Comparison of ENCODE assay signal across 8 cellular contexts in genomic region chr7:70775570-70776156, GRCh38.
DNase-seq lines count a peak whose midpoint lies in the region; ATAC-seq, FAIRE-seq and TF ChIP-seq lines count a peak whose summit lies in the region.
"Had no signal": no experiment of that assay in that cellular context is flagged by ENCODE, and none has a peak within 500 bp of the region (broad histone marks: within the 10 kb centered on the region; RNA-seq: fewer than 3 reads in every experiment).

No MANE protein-coding gene starts in this region.

- no peak for TF ChIP-seq POLR2A in K562 (conservative IDR thresholded peaks at IDR 0.05)

- TF ChIP-seq CTCF in GM13976 (IDR thresholded peaks at IDR 0.05; ENCODE audit: borderline replicate concordance, control extremely low read depth, extremely low read depth, insufficient read depth, missing control alignments) (no peak), K562 (IDR thresholded peaks at IDR 0.05 in 2 of 3, conservative IDR thresholded peaks at IDR 0.05 in 1 of 3; ENCODE audit: insufficient read depth in 2 of 3, low read depth in 1 of 3, low read length in 3 of 3) (peak; percentile 30 to 41 (median 32); a peak in 3 of 6 replicates), neural crest cell (conservative IDR thresholded peaks at IDR 0.05) (peak; percentile 46)

- DNase-seq in GM13976 (ENCODE audit: low spot score), result peak; percentile 51
- DNase-seq in K562 (ENCODE audit: extremely low read depth in 1 of 4, low spot score in 3 of 4), result peak in 1 of 4 experiments; percentile 6
- no peak for DNase-seq in neural crest cell (ENCODE audit: low read depth, low spot score)
- DNase-seq in hypothalamus (lab: John Stamatoyannopoulos, UW), result no peak
- DNase-seq in medulla oblongata (ENCODE audit: extremely low spot score), result no peak

- in situ Hi-C loops in GM13976 (cut with MboI; ENCODE audit: low sequenced_read_pairs, unreplicated experiment), result no loop called here
- in situ Hi-C loops in K562 (cut with MboI), result no loop called here

- H3K4me3 ChIP-seq in K562, result no peak overlapping the region
- H3K4me3 ChIP-seq: ascending aorta had no signal

- WGBS in K562 (ENCODE audit: insufficient coverage, low coverage, missing lambda C conversion rate), result 0% methylated on average over 4 of the region's 4 CpGs

- no peaks in the 10 kb centered on the region for H4K20me1 ChIP-seq in K562 (replicated peaks; ENCODE audit: control insufficient read depth, insufficient read depth, low read length)

- FAIRE-seq in K562 (lab: Jason Lieb, UNC), result peak; percentile 23

- no TSS peak for BruUV-seq in K562 (replicated peaks; lab: Mats Ljungman, UMichigan)

- H3K27me3 Mint-ChIP-seq in neural crest cell (ENCODE audit: low read depth), result no peaks in the 10 kb centered on the region

- no peak overlapping the region for H2AFZ ChIP-seq in K562 (ENCODE audit: low read depth, low read length)

- H3K9me3 Mint-ChIP-seq in neural crest cell, result no peaks in the 10 kb centered on the region

- no peak for TF ChIP-seq EP300 in K562 (IDR thresholded peaks at IDR 0.05; ENCODE audit: low read length)

- peaks cover 47% of the 10 kb centered on the region for H3K36me3 Mint-ChIP-seq in neural crest cell (ENCODE audit: low read depth)

- H3K4me1 Mint-ChIP-seq in neural crest cell, result peaks cover 41% of the 10 kb centered on the region

- no peak overlapping the region for H3K9ac ChIP-seq in K562 (ENCODE audit: insufficient read depth in 1 of 2, low read depth in 2 of 2, low read length in 2 of 2)

- no peaks in the 10 kb centered on the region for H3K9me3 ChIP-seq in K562 (replicated peaks; ENCODE audit: control insufficient read depth, insufficient read depth, low read depth, low read length)
- H3K9me3 ChIP-seq: ascending aorta had no signal

- intact Hi-C loops in K562 (cut with micrococcal nuclease), result no loop called here

- no peaks in the 10 kb centered on the region for H3K36me3 ChIP-seq in K562 (ENCODE audit: control insufficient read depth, insufficient read depth, low read length)

- no peaks in the 10 kb centered on the region for H3K79me2 ChIP-seq in K562 (ENCODE audit: control insufficient read depth, insufficient read depth, low read length)

- no peak overlapping the region for H3K4me3 Mint-ChIP-seq in neural crest cell

- H3K9me1 ChIP-seq in K562 (ENCODE audit: control insufficient read depth, insufficient read depth, low read length), result no peaks in the 10 kb centered on the region

- peaks cover 10 to 20% of the 10 kb centered on the region in 2 experiments; a peak in 4 of 5 replicates for H3K27me3 ChIP-seq in K562 (ENCODE audit: control insufficient read depth in 2 of 2, insufficient read depth in 2 of 2, low read length in 2 of 2)
- H3K27me3 ChIP-seq: ascending aorta had no signal

- ATAC-seq in HG03432 (IDR thresholded peaks at IDR 0.05; ENCODE audit: unreplicated experiment), result peak; percentile 52
- peak; percentile 32; the same call in 1 of the 3 replicates for ATAC-seq in K562
- no peak for ATAC-seq in GM18870 (IDR thresholded peaks at IDR 0.05; ENCODE audit: unreplicated experiment)

- H3K27ac Mint-ChIP-seq in neural crest cell (ENCODE audit: unreplicated experiment), result no peak overlapping the region

- TF ChIP-seq RAD21 in K562 (CRISPR knock-in tag; conservative IDR thresholded peaks at IDR 0.05 in 1 of 2, IDR thresholded peaks at IDR 0.05 in 1 of 2), result peak in 1 of 2 experiments; percentile 22; a peak in 1 of 4 replicates

- H3K27ac ChIP-seq in K562 (ENCODE audit: extremely low read depth, low read depth, low read length), result no peak overlapping the region
- H3K27ac ChIP-seq: ascending aorta had no signal

- POLR2A ChIA-PET in K562 (lab: Yijun Ruan, JAX), result no interaction called here

- no peak overlapping the region for H3K4me2 ChIP-seq in K562 (ENCODE audit: insufficient read depth, low read length)

- CTCF ChIA-PET in K562 (lab: Yijun Ruan, JAX; ENCODE audit: low intra/inter-chr PET ratio), result no interaction called here

- H3K4me1 ChIP-seq in K562 (replicated peaks in 1 of 2; ENCODE audit: control insufficient read depth in 2 of 2, insufficient read depth in 2 of 2, low read length in 2 of 2), result no peaks in the 10 kb centered on the region
- H3K4me1 ChIP-seq: ascending aorta had no signal

TF ChIP-seq in K562, 482 proteins besides CTCF, POLR2A, EP300 and RAD21 (continues in another document):
- TF ChIP-seq C11orf30 (IDR thresholded peaks at IDR 0.05; ENCODE audit: low read depth), result no peak
- TF ChIP-seq RREB1 (CRISPR knock-in tag; IDR thresholded peaks at IDR 0.05), result no peak
- TF ChIP-seq SMARCA4 (IDR thresholded peaks at IDR 0.05), result no peak
- TF ChIP-seq ZNF175 (CRISPR knock-in tag; IDR thresholded peaks at IDR 0.05; ENCODE audit: low read depth), result no peak
- TF ChIP-seq RERE (CRISPR knock-in tag; IDR thresholded peaks at IDR 0.05; ENCODE audit: borderline replicate concordance), result no peak
- TF ChIP-seq NELFE (IDR thresholded peaks at IDR 0.05; ENCODE audit: insufficient read depth, insufficient read length), result no peak
- no peak for TF ChIP-seq NR2C2 (CRISPR knock-in tag; IDR thresholded peaks at IDR 0.05)
- no peak for TF ChIP-seq NR2C2 (tag; IDR thresholded peaks at IDR 0.05)
- TF ChIP-seq SRSF1 (IDR thresholded peaks at IDR 0.05; ENCODE audit: low read depth, low read length), result no peak
